ENCODE assay signal across 14 cellular contexts in the genomic region with DNA sequence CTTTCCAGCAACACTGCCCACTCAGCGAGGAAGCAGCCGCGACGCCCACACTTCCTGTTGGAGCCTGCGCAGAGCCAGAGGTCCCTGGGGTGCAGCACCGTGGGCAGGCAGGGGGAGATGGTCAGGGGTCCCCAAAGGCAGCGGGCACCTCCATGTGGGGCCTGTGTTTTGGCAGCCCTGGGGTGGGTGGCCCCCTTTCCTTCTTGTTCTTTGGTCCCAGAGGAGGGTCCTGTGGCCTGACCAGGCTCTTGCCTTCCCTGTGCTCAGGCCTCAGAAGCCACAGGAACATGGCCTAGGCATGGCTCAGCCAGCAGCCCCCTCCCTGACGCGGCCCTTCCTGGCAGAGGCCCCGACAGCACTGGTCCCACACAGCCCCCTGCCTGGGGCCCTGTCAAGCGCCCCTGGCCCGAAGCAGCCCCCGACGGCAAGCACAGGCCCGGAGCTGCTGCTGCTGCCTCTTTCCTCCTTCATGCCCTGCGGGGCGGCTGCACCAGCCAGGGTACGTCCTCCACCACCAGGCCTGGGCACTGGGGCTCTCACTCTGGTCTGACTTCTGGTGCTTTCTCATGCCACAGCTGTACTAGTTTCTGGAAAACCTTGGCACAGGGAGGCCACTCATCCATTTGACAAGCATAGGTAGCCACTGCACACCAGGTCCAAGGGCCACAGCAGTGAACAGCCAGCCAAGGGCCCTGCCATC. TPM values are rescaled to one million over a fixed set of nuclear protein-coding genes. Genes with fewer than 3 reads are reported as not detected.
DNase-seq lines count a peak whose midpoint lies in the region; ATAC-seq, FAIRE-seq and TF ChIP-seq lines count a peak whose summit lies in the region.
"Had no signal": no experiment of that assay in that cellular context is flagged by ENCODE, and none has a peak within 500 bp of the region (broad histone marks: within the 10 kb centered on the region; RNA-seq: fewer than 3 reads in every experiment).

No MANE protein-coding gene starts in this region.

- no peaks in the 10 kb centered on the region for H3K27me3 Mint-ChIP-seq in activated B cell treated with CpG ODN at 0.5 μM for 24 hours

- no peak for TF ChIP-seq CTCF in activated B cell treated with CpG ODN at 0.5 μM for 24 hours (IDR thresholded peaks at IDR 0.05)
- no peak for TF ChIP-seq CTCF in HepG2 (CRISPR knock-in tag; IDR thresholded peaks at IDR 0.05)

- no peak overlapping the region for H3K4me3 ChIP-seq in HepG2 (replicated peaks in 1 of 3; ENCODE audit: insufficient read depth in 1 of 3, low read depth in 2 of 3, low read length in 3 of 3)
- no peak overlapping the region for H3K4me3 ChIP-seq in subcutaneous abdominal adipose tissue (ENCODE audit: low read depth in 1 of 5, low read length in 5 of 5)

- 98% methylated on average over 9 of the region's 18 CpGs for WGBS in HepG2 (ENCODE audit: low lambda C conversion rate)

- no peak for TF ChIP-seq RAD21 in HepG2 (CRISPR knock-in tag; IDR thresholded peaks at IDR 0.05)

- POLR2A ChIA-PET in activated B cell treated with CpG ODN at 0.5 μM for 24 hours (lab: Charles Lee) (interaction anchor here (2.7 kb wide), 1 partner anchor 16 kb away, joined by 23 read pairs; no protein-coding TSS in a partner anchor), HepG2 (lab: Yijun Ruan, JAX) (interaction anchor here (0.8 kb wide), 1 partner anchor 155 kb away, joined by 3 read pairs; no protein-coding TSS in a partner anchor)

- H2AFZ ChIP-seq in HepG2 (ENCODE audit: low read length) = no peak overlapping the region

- H3K9me3 Mint-ChIP-seq in activated B cell treated with CpG ODN at 0.5 μM for 24 hours = no peaks in the 10 kb centered on the region

- peak overlapping the region; percentile 31 for H3K27ac Mint-ChIP-seq in activated B cell treated with CpG ODN at 0.5 μM for 24 hours

- H3K27me3 ChIP-seq in HepG2 (ENCODE audit: control insufficient read depth in 1 of 2, insufficient read depth in 2 of 2, low read length in 2 of 2) = no peaks in the 10 kb centered on the region
- no peaks in the 10 kb centered on the region for H3K27me3 ChIP-seq in subcutaneous abdominal adipose tissue (ENCODE audit: control insufficient read depth in 5 of 5, insufficient read depth in 4 of 5, low read length in 5 of 5)

- in situ Hi-C loops in HepG2 (cut with HindIII; ENCODE audit: extremely low pct_ligation_motif_present, low pct_unique_long_range_greater_than_20kb) = loop anchor here (5.0 kb wide), 1 partner anchor 53 kb away; no protein-coding TSS in a partner anchor

- BruUV-seq in HepG2 (replicated peaks; lab: Mats Ljungman, UMichigan) = no TSS peak

- no peak overlapping the region for H3K4me2 ChIP-seq in HepG2 (ENCODE audit: low read depth, low read length)

- H3K4me1 Mint-ChIP-seq in activated B cell treated with CpG ODN at 0.5 μM for 24 hours = peaks cover 33% of the 10 kb centered on the region

- TF ChIP-seq EP300 in HepG2 (IDR thresholded peaks at IDR 0.05; ENCODE audit: low read depth in 2 of 2, low read length in 2 of 2) (no peak), HepG2 (CRISPR knock-in tag; IDR thresholded peaks at IDR 0.05; ENCODE audit: borderline replicate concordance) (no peak)

- H3K27ac ChIP-seq in HepG2 (ENCODE audit: extremely low read length, insufficient read depth, low read length) = peak overlapping the region; percentile 15
- H3K27ac ChIP-seq in subcutaneous abdominal adipose tissue (ENCODE audit: low read depth, low read length) = peak overlapping the region; percentile 50

- peaks cover 56% of the 10 kb centered on the region for H3K36me3 Mint-ChIP-seq in activated B cell treated with CpG ODN at 0.5 μM for 24 hours (ENCODE audit: low read depth)

- DNase-seq in Right ventricle myocardium superior = no peak
- DNase-seq in left ventricle myocardium superior = no peak
- DNase-seq in activated B cell treated with CpG ODN at 0.5 μM for 24 hours = no peak
- DNase-seq in HepG2 (ENCODE audit: low spot score) = no peak
- DNase-seq in stimulated activated naive CD4-positive, alpha-beta T cell treated with Interleukin-2 at 50 U/mL for 16 hours (lab: John Stamatoyannopoulos, UW) = no peak
- DNase-seq in head of caudate nucleus = no peak
- DNase-seq in NCI-H446 (lab: John Stamatoyannopoulos, UW) = no peak
- DNase-seq: amniotic stem cell, EL, NCI-H2029, NCI-H82, retina, T1000 had no signal

- no peaks in the 10 kb centered on the region for H3K79me2 ChIP-seq in HepG2 (ENCODE audit: insufficient read depth, low read length)

- H3K4me3 Mint-ChIP-seq in activated B cell treated with CpG ODN at 0.5 μM for 24 hours = no peak overlapping the region

- H3K9me3 ChIP-seq in HepG2 (ENCODE audit: low read length) (no peaks in the 10 kb centered on the region), subcutaneous abdominal adipose tissue (ENCODE audit: control insufficient read depth in 5 of 5, low read length in 5 of 5) (no peaks in the 10 kb centered on the region)

- intact Hi-C loops in Right ventricle myocardium superior (cut with DNase I) (no loop called here), left ventricle myocardium superior (cut with micrococcal nuclease) (no loop called here), activated B cell treated with CpG ODN at 0.5 μM for 24 hours (cut with micrococcal nuclease) (loop anchor here (5.0 kb wide), 1 partner anchor 33 kb away; no protein-coding TSS in a partner anchor), HepG2 (cut with micrococcal nuclease; ENCODE audit: unreplicated experiment) (no loop called here), head of caudate nucleus (cut with DNase I) (no loop called here)

- H3K4me1 ChIP-seq in HepG2 (ENCODE audit: insufficient read depth, low read length) (peaks cover 40% of the 10 kb centered on the region), subcutaneous abdominal adipose tissue (ENCODE audit: control insufficient read depth in 5 of 5, insufficient read depth in 5 of 5, low read length in 5 of 5) (peaks cover 13 to 39% (median 37%) of the 10 kb centered on the region in 5 donors)

- TF ChIP-seq POLR2A in HepG2 (IDR thresholded peaks at IDR 0.05; ENCODE audit: insufficient read depth in 1 of 2, low read depth in 2 of 2, low read length in 2 of 2) = no peak

- H4K20me1 ChIP-seq in HepG2 (ENCODE audit: insufficient read depth, low read length) = peaks cover 10% of the 10 kb centered on the region; the same call in 1 of the 2 replicates

- no peak for FAIRE-seq in HepG2 (lab: Jason Lieb, UNC)

- CTCF ChIA-PET in activated B cell treated with CpG ODN at 0.5 μM for 24 hours (lab: Charles Lee) = interaction anchor here (1.4 to 1.6 kb wide), 3 partner anchors 15 to 59 kb away, joined by 3 to 5 read pairs (median 5); no protein-coding TSS in a partner anchor
- CTCF ChIA-PET in HepG2 (lab: Yijun Ruan, JAX; ENCODE audit: low intra/inter-chr PET ratio, low total read pairs) = no interaction called here

- ATAC-seq in Right ventricle myocardium superior (ENCODE audit: poor library complexity) (peak; percentile 15), left ventricle myocardium superior (no peak), activated B cell treated with CpG ODN at 0.5 μM for 24 hours (ENCODE audit: low read depth) (no peak), HepG2 (no peak)

- H3K36me3 ChIP-seq in HepG2 (replicated peaks in 1 of 2; ENCODE audit: control insufficient read depth in 1 of 2, insufficient read depth in 2 of 2, low read length in 2 of 2) (peaks cover 20 to 45% of the 10 kb centered on the region in 2 experiments; a peak in 4 of 5 replicates), subcutaneous abdominal adipose tissue (ENCODE audit: control insufficient read depth in 5 of 5, insufficient read depth in 5 of 5, low read length in 5 of 5) (peaks cover 0 to 52% (median 38%) of the 10 kb centered on the region in 5 donors)

- H3K9ac ChIP-seq in HepG2 (ENCODE audit: insufficient read depth, low read depth, low read length) = no peak overlapping the region
- H3K9ac ChIP-seq in subcutaneous abdominal adipose tissue (ENCODE audit: low read length in 5 of 5) = peak overlapping the region in 1 of 5 donors; percentile 56

TF ChIP-seq in HepG2, 621 proteins besides CTCF, POLR2A, EP300 and RAD21 (continues in another document):
- TF ChIP-seq ZNF432 (CRISPR knock-in tag; IDR thresholded peaks at IDR 0.05; ENCODE audit: borderline replicate concordance) = no peak
- TF ChIP-seq, protein P1, sequence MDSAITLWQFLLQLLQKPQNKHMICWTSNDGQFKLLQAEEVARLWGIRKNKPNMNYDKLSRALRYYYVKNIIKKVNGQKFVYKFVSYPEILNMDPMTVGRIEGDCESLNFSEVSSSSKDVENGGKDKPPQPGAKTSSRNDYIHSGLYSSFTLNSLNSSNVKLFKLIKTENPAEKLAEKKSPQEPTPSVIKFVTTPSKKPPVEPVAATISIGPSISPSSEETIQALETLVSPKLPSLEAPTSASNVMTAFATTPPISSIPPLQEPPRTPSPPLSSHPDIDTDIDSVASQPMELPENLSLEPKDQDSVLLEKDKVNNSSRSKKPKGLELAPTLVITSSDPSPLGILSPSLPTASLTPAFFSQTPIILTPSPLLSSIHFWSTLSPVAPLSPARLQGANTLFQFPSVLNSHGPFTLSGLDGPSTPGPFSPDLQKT (CRISPR knock-in tag; IDR thresholded peaks at IDR 0.05; ENCODE audit: borderline replicate concordance) = no peak

RNA-seq across cellular contexts. Expression of a gene that starts 47.1 kb away (rescaled TPM):
- total RNA-seq in Right ventricle myocardium superior (16.6 TPM), left ventricle myocardium superior (15.1 TPM), activated B cell treated with CpG ODN at 0.5 μM for 24 hours (53.7 and 61.6 TPM in 2 replicates), HepG2 (2016; rRNA removed; fragmentation: Illumina TruSeq; extraction: Trizol) (30.0 and 47.7 TPM in 2 replicates)
- 8.9 and 9.7 TPM in 2 replicates for total RNA-seq in HepG2 (2016; cell fraction: cytosol; rRNA removed; fragmentation: Illumina TruSeq; extraction: Trizol; ENCODE audit: low read depth)
- total RNA-seq in HepG2 (2016; cell fraction: insoluble cytoplasmic fraction; rRNA removed; fragmentation: Illumina TruSeq; extraction: Trizol) = 26.3 and 48.8 TPM in 2 replicates
- total RNA-seq in HepG2 (2016; cell fraction: membrane; rRNA removed; fragmentation: Illumina TruSeq; extraction: Trizol) = 21.3 and 21.7 TPM in 2 replicates
- total RNA-seq in HepG2 (2016; cell fraction: nucleus; rRNA removed; fragmentation: Illumina TruSeq; extraction: Trizol) = 39.3 and 43.4 TPM in 2 replicates
- 30.1 and 38.6 TPM in 2 replicates for polyA plus RNA-seq in HepG2 (2011; rRNA removed)
- polyA plus RNA-seq in HepG2 (2011; cell fraction: cytosol; rRNA removed) = 27.5 and 28.8 TPM in 2 replicates
- 96.1 and 99.7 TPM in 2 replicates for polyA plus RNA-seq in HepG2 (2011; cell fraction: nucleus; rRNA removed)
- polyA plus RNA-seq in HepG2 (2012) = 21.9 and 29.8 TPM in 2 replicates
- polyA plus RNA-seq in HepG2 (2016; cell fraction: cytosol; fragmentation: Illumina TruSeq; extraction: Trizol; ENCODE audit: low read depth) = 7.1 and 8.1 TPM in 2 replicates
- polyA plus RNA-seq in HepG2 (2016; cell fraction: insoluble cytoplasmic fraction; fragmentation: Illumina TruSeq; extraction: Trizol; ENCODE audit: low read depth) = 25.8 and 29.7 TPM in 2 replicates
- polyA plus RNA-seq in HepG2 (2016; cell fraction: membrane; fragmentation: Illumina TruSeq; extraction: Trizol; ENCODE audit: low read depth) = 14.7 and 16.1 TPM in 2 replicates
- polyA plus RNA-seq in HepG2 (2016; cell fraction: nucleus; fragmentation: Illumina TruSeq; extraction: Trizol; ENCODE audit: insufficient read depth, low read depth) = 78.0 and 82.4 TPM in 2 replicates
- polyA minus RNA-seq in HepG2 (2011; rRNA and poly(A)+ RNA removed; ENCODE audit: low replicate concordance) = 24.4 and 42.4 TPM in 2 replicates
- 13.1 and 16.7 TPM in 2 replicates for polyA minus RNA-seq in HepG2 (2011; cell fraction: cytosol; rRNA and poly(A)+ RNA removed)
- 18.4 and 22.0 TPM in 2 replicates for polyA minus RNA-seq in HepG2 (2011; cell fraction: nucleus; rRNA and poly(A)+ RNA removed)
